8 cellular contexts compared by ENCODE assay signal in genomic region chr4:2262145-2262943, GRCh38. TPM values are rescaled to one million over a fixed set of nuclear protein-coding genes. Genes with fewer than 3 reads are reported as not detected.
A peak's percentile ranks its signal among the peaks of the same experiment; 100 is the strongest.
DNase-seq lines count a peak whose midpoint lies in the region; ATAC-seq and TF ChIP-seq lines count a peak whose summit lies in the region.

No MANE protein-coding gene starts in this region.

- BruUV-seq in Panc1 (replicated peaks; lab: Mats Ljungman, UMichigan) = TSS peak; percentile 86

- H3K27me3 ChIP-seq in KMS-11 (ENCODE audit: insufficient read depth, low read depth) (no peaks in the 10 kb centered on the region), Panc1 (ENCODE audit: control insufficient read depth, insufficient read depth, low read length) (no peaks in the 10 kb centered on the region), esophagus muscularis mucosa (no peaks in the 10 kb centered on the region), muscle layer of colon (ENCODE audit: control insufficient read depth in 1 of 2, insufficient read depth in 2 of 2, low read length in 2 of 2) (no peaks in the 10 kb centered on the region)

- H3K36me3 Mint-ChIP-seq in activated T-cell treated with anti-CD3 and anti-CD28 coated beads, Interleukin-2, amount 50 U/mL, for 72 hours (ENCODE audit: insufficient read depth in 2 of 2) = no peaks in the 10 kb centered on the region

- peak overlapping the region; percentile 79 to 80 for H3K4me3 Mint-ChIP-seq in activated T-cell treated with anti-CD3 and anti-CD28 coated beads, Interleukin-2, amount 50 U/mL, for 72 hours

- peak overlapping the region; percentile 54; the same call in 1 of the 2 replicates for H3K4me2 ChIP-seq in KMS-11

- no peaks in the 10 kb centered on the region for H3K79me2 ChIP-seq in KMS-11 (ENCODE audit: insufficient read depth, low read depth)

- WGBS in esophagus muscularis mucosa = 0% methylated on average over 10 of the region's 98 CpGs

- DNase-seq in DMS79 treated with DMSO at 0.1 percent for 48 hours (lab: John Stamatoyannopoulos, UW) = peak; percentile 88
- peak; percentile 76 for DNase-seq in Panc1 (ENCODE audit: low read depth, low spot score)
- peak; percentile 98 for DNase-seq in activated T-cell treated with anti-CD3 and anti-CD28 coated beads, Interleukin-2, amount 50 U/mL, for 72 hours
- DNase-seq in esophagus muscularis mucosa (ENCODE audit: extremely low spot score) = peak; percentile 100
- DNase-seq in stimulated activated CD8-positive, alpha-beta memory T cell treated with anti-CD3 and anti-CD28 coated beads, Interleukin-7, amount 100 ng/mL, for 1 hour (ENCODE audit: low read depth in 2 of 2) = peak; percentile 94 to 95

- H3K9ac ChIP-seq in KMS-11 (peak overlapping the region; percentile 56; the same call in 1 of the 2 replicates), muscle layer of colon (ENCODE audit: low read length) (peak overlapping the region; percentile 61)

- H3K4me1 ChIP-seq in KMS-11 (ENCODE audit: low read depth, poor library complexity, severe bottlenecking) (no peaks in the 10 kb centered on the region), Panc1 (ENCODE audit: control insufficient read depth, insufficient read depth, low read length) (peaks cover 5% of the 10 kb centered on the region), esophagus muscularis mucosa (peaks cover 64 to 88% (median 77%) of the 10 kb centered on the region in 4 donors), muscle layer of colon (ENCODE audit: insufficient read depth, low read length) (peaks cover 64% of the 10 kb centered on the region)

- CTCF ChIA-PET in Panc1 (lab: Charles Lee) = no interaction called here

- H3K9me3 Mint-ChIP-seq in activated T-cell treated with anti-CD3 and anti-CD28 coated beads, Interleukin-2, amount 50 U/mL, for 72 hours = no peaks in the 10 kb centered on the region

- H3K4me1 Mint-ChIP-seq in activated T-cell treated with anti-CD3 and anti-CD28 coated beads, Interleukin-2, amount 50 U/mL, for 72 hours (ENCODE audit: low read depth) = no peaks in the 10 kb centered on the region

- H3K4me3 ChIP-seq in KMS-11 (IDR thresholded peaks at IDR 0.05; ENCODE audit: insufficient read depth, low read depth, low read length) (peak overlapping the region; percentile 30), Panc1 (ENCODE audit: low read depth in 2 of 2, low read length in 2 of 2) (peak overlapping the region; percentile 59 to 63), esophagus muscularis mucosa (peak overlapping the region; percentile 91 to 96 (median 93)), muscle layer of colon (ENCODE audit: low read depth in 1 of 2, low read length in 2 of 2) (peak overlapping the region; percentile 41 to 49)

- no peaks in the 10 kb centered on the region for H4K20me1 ChIP-seq in KMS-11 (ENCODE audit: insufficient read depth)

- intact Hi-C loops in Panc1 (cut with micrococcal nuclease; ENCODE audit: unreplicated experiment) (no loop called here), esophagus muscularis mucosa (cut with DNase I) (loop anchor here (5.0 kb wide), 2 partner anchors 155 to 275 kb away; partner anchors contain the start of genes CFAP99, FAM193A and ZFYVE28)

- peak overlapping the region; percentile 71 for H3K27ac Mint-ChIP-seq in activated T-cell treated with anti-CD3 and anti-CD28 coated beads, Interleukin-2, amount 50 U/mL, for 72 hours

- TF ChIP-seq CTCF in KMS-11 (conservative IDR thresholded peaks at IDR 0.05; ENCODE audit: low read depth, low read length) (no peak), Panc1 (IDR thresholded peaks at IDR 0.05) (no peak), esophagus muscularis mucosa (IDR thresholded peaks at IDR 0.05) (no peak)

- H3K36me3 ChIP-seq in KMS-11 (ENCODE audit: insufficient read depth) (no peaks in the 10 kb centered on the region), Panc1 (ENCODE audit: control insufficient read depth, insufficient read depth, low read length) (no peaks in the 10 kb centered on the region; the same call in 1 of the 2 replicates), esophagus muscularis mucosa (peaks cover 0 to 8% (median 5%) of the 10 kb centered on the region in 4 donors), muscle layer of colon (ENCODE audit: insufficient read depth, low read length) (peaks cover 7% of the 10 kb centered on the region)

- in situ Hi-C loops in Panc1 (cut with HindIII; ENCODE audit: low pct_unique_long_range_greater_than_20kb, low sequenced_read_pairs) = no loop called here

- POLR2A ChIA-PET in Panc1 (lab: Charles Lee) = interaction anchor here (0.6 kb wide), 1 partner anchor 157 kb away, joined by 3 read pairs; the partner anchor contains the start of gene CFAP99

- peak; percentile 95 for TF ChIP-seq POLR2A in esophagus muscularis mucosa (IDR thresholded peaks at IDR 0.05; ENCODE audit: low read depth)

- peak overlapping the region; percentile 38; the same call in 1 of the 2 replicates for H3K27ac ChIP-seq in KMS-11
- peak overlapping the region; percentile 81 for H3K27ac ChIP-seq in Panc1 (ENCODE audit: low read length)
- H3K27ac ChIP-seq in esophagus muscularis mucosa (replicated peaks in 1 of 4) = peak overlapping the region; percentile 93 to 96 (median 95)
- H3K27ac ChIP-seq in muscle layer of colon (ENCODE audit: low read depth, low read length) = peak overlapping the region; percentile 95

- H3K27me3 Mint-ChIP-seq in activated T-cell treated with anti-CD3 and anti-CD28 coated beads, Interleukin-2, amount 50 U/mL, for 72 hours (ENCODE audit: low read depth) = no peaks in the 10 kb centered on the region

- H2AFZ ChIP-seq in KMS-11 (ENCODE audit: low read depth) = peak overlapping the region; percentile 64

- no peak for TF ChIP-seq EP300 in esophagus muscularis mucosa (IDR thresholded peaks at IDR 0.05)

- no peaks in the 10 kb centered on the region for H3K9me3 ChIP-seq in Panc1 (ENCODE audit: control insufficient read depth, insufficient read depth, low read depth, low read length)
- H3K9me3 ChIP-seq in esophagus muscularis mucosa = no peaks in the 10 kb centered on the region
- no peaks in the 10 kb centered on the region for H3K9me3 ChIP-seq in muscle layer of colon (ENCODE audit: low read length)

- ATAC-seq in GM21786 (IDR thresholded peaks at IDR 0.05; ENCODE audit: unreplicated experiment) (peak; percentile 91), Panc1 (peak; percentile 92)
- peak; percentile 92 for ATAC-seq in activated T-cell treated with anti-CD3 and anti-CD28 coated beads, Interleukin-2, amount 50 U/mL, for 72 hours (replicated peaks in 1 of 2)

RNA-seq across cellular contexts. Expression of gene MXD4, which starts 0.4 kb away (rescaled TPM):
- total RNA-seq in Panc1 (2021; ENCODE audit: unreplicated experiment) = 32.7 TPM
- 45.0 TPM for polyA plus RNA-seq in Panc1 (2012; ENCODE audit: insufficient read length)
- 10 to 100 TPM; 10.1 to 11.3 TPM for total RNA-seq in activated T-cell treated with anti-CD3 and anti-CD28 coated beads, Interleukin-2, amount 50 U/mL, for 72 hours
- 10 to 100 TPM; 38.8 to 86.4 (median 59.2) TPM for total RNA-seq in esophagus muscularis mucosa

RNA-seq across cellular contexts. Expression of gene HAUS3, which starts 20.4 kb away (rescaled TPM):
- total RNA-seq in Panc1 (2021; ENCODE audit: unreplicated experiment) (11.2 TPM), esophagus muscularis mucosa (10 to 100 TPM in 3 of 4 donors, 1 to 10 TPM in 1; 9.9 to 14.1 (median 11.3) TPM)
- 2.9 TPM for polyA plus RNA-seq in Panc1 (2012; ENCODE audit: insufficient read length)
- 10 to 100 TPM; 21.0 to 21.7 TPM for total RNA-seq in activated T-cell treated with anti-CD3 and anti-CD28 coated beads, Interleukin-2, amount 50 U/mL, for 72 hours

RNA-seq across cellular contexts. Expression of gene POLN, which starts 20.4 kb away (rescaled TPM):
- total RNA-seq in Panc1 (2021; ENCODE audit: unreplicated experiment) = 4.3 TPM
- 2.3 TPM for polyA plus RNA-seq in Panc1 (2012; ENCODE audit: insufficient read length)
- 1 to 10 TPM; 4.6 TPM for total RNA-seq in activated T-cell treated with anti-CD3 and anti-CD28 coated beads, Interleukin-2, amount 50 U/mL, for 72 hours
- total RNA-seq in esophagus muscularis mucosa = 1 to 10 TPM; 1.2 to 3.3 (median 2.7) TPM

Comparison
In these comparisons a context has a peak if more than half of its experiments do, and no peak if none do; other contexts are left out.
1. Peak in every context shown above with its lines: DNase-seq, ATAC-seq, H3K4me3 ChIP-seq and H3K27ac ChIP-seq.
2. H3K27ac ChIP-seq: peak in every context shown above with its lines; median percentile 95 in esophagus muscularis mucosa; 95 in muscle layer of colon; 81 in Panc1; 38 in KMS-11.
3. H3K4me3 ChIP-seq: peak in every context shown above with its lines; median percentile 93 in esophagus muscularis mucosa; 61 in Panc1; 45 in muscle layer of colon; 30 in KMS-11.